ENCODE assay signal across 13 cellular contexts in genomic region chr17:9837551-9838471, GRCh38. TPM values are rescaled to one million over a fixed set of nuclear protein-coding genes. Genes with fewer than 3 reads are reported as not detected.
DNase-seq lines count a peak whose midpoint lies in the region; FAIRE-seq and TF ChIP-seq lines count a peak whose summit lies in the region.
"Had no signal": no experiment of that assay in that cellular context is flagged by ENCODE, and none has a peak within 500 bp of the region (broad histone marks: within the 10 kb centered on the region; RNA-seq: fewer than 3 reads in every experiment).

No MANE protein-coding gene starts in this region.

- intact Hi-C loops in stomach (cut with DNase I; ENCODE audit: low total_unique reads), result no loop called here
- intact Hi-C loops in kidney (cut with DNase I), result no loop called here

- no peaks in the 10 kb centered on the region for H4K20me1 ChIP-seq in GM23248 (ENCODE audit: insufficient read depth)

- TF ChIP-seq POLR2A in stomach (IDR thresholded peaks at IDR 0.05), result no peak

- no peak overlapping the region for H3K4me3 ChIP-seq in GM23248
- no peak overlapping the region for H3K4me3 ChIP-seq in astrocyte of the cerebellum (ENCODE audit: low read depth, low read length)
- H3K4me3 ChIP-seq in right atrium auricular region, result peak overlapping the region in 1 of 2 donors; percentile 19
- H3K4me3 ChIP-seq in stomach, result no peak overlapping the region
- no peak overlapping the region for H3K4me3 ChIP-seq in kidney (ENCODE audit: low read length in 2 of 2)
- H3K4me3 ChIP-seq: esophagus squamous epithelium had no signal

- no peaks in the 10 kb centered on the region for H3F3A ChIP-seq in GM23248 (ENCODE audit: insufficient read depth)

- WGBS in GM23248 (ENCODE audit: low coverage in 1 of 2, low lambda C conversion rate in 2 of 2, missing lambda C conversion rate in 2 of 2), 2 experiments, result 17 to 20% methylated on average over 11 of the region's 11 CpGs
- 60 to 70% (median 68%) methylated on average over 11 of the region's 11 CpGs for WGBS in stomach, 5 donors

- in situ Hi-C loops in GM23248 (cut with MboI) (no loop called here), astrocyte of the cerebellum (cut with HindIII; ENCODE audit: low sequenced_read_pairs) (no loop called here)

- no peak overlapping the region for H3K9ac ChIP-seq in GM23248
- H3K9ac ChIP-seq in kidney (ENCODE audit: low read length in 2 of 2), result no peak overlapping the region

- DNase-seq in GM23248 (peak; percentile 86), astrocyte of the cerebellum (ENCODE audit: low read depth) (peak; percentile 38), right atrium auricular region (ENCODE audit: low spot score) (peak; percentile 80), stomach (no peak), NCI-H1694 (lab: John Stamatoyannopoulos, UW) (no peak), SW480 (ENCODE audit: low spot score) (no peak), kidney (no peak), germinal center (ENCODE audit: low spot score) (no peak)
- DNase-seq: activated naive CD4-positive, alpha-beta T cell; esophagus squamous epithelium had no signal

- no peak for TF ChIP-seq EP300 in stomach (IDR thresholded peaks at IDR 0.05)

- H3K27me3 ChIP-seq in GM23248 (replicated peaks; ENCODE audit: insufficient read depth) (no peaks in the 10 kb centered on the region), right atrium auricular region (no peaks in the 10 kb centered on the region), stomach (no peaks in the 10 kb centered on the region)
- H3K27me3 ChIP-seq: esophagus squamous epithelium had no signal

- no peaks in the 10 kb centered on the region for H3K79me2 ChIP-seq in GM23248 (ENCODE audit: insufficient read depth)

- H3K4me1 ChIP-seq in GM23248 (ENCODE audit: insufficient read depth) (peaks cover 36% of the 10 kb centered on the region), right atrium auricular region (peaks cover 0 to 42% of the 10 kb centered on the region in 2 donors), stomach (peaks cover 5 to 34% (median 11%) of the 10 kb centered on the region in 4 donors), kidney (ENCODE audit: control insufficient read depth in 1 of 2, insufficient read depth in 1 of 2, low read depth in 1 of 2, low read length in 2 of 2) (no peaks in the 10 kb centered on the region)

- peak overlapping the region; percentile 27; the same call in 1 of the 2 replicates for H2AFZ ChIP-seq in GM23248

- H3K9me3 ChIP-seq in GM23248 (ENCODE audit: low read depth) (no peaks in the 10 kb centered on the region), right atrium auricular region (no peaks in the 10 kb centered on the region), stomach (no peaks in the 10 kb centered on the region), kidney (ENCODE audit: control insufficient read depth in 1 of 2, low read length in 2 of 2) (no peaks in the 10 kb centered on the region)
- H3K9me3 ChIP-seq: esophagus squamous epithelium had no signal

- H3K27ac ChIP-seq in GM23248 (peak overlapping the region; percentile 59), right atrium auricular region (peak overlapping the region; percentile 63 to 89), stomach (peak overlapping the region in 4 of 5 donors; percentile 20 to 68 (median 30)), kidney (ENCODE audit: low read depth in 2 of 2, low read length in 2 of 2) (no peak overlapping the region)
- H3K27ac ChIP-seq: VCaP had no signal

- no peak for TF ChIP-seq CTCF in astrocyte of the cerebellum (IDR thresholded peaks at IDR 0.05; ENCODE audit: low read depth, low read length, missing control alignments)
- TF ChIP-seq CTCF in right atrium auricular region (IDR thresholded peaks at IDR 0.05), result no peak
- TF ChIP-seq CTCF in stomach (IDR thresholded peaks at IDR 0.05), result no peak
- no peak for TF ChIP-seq CTCF in kidney (IDR thresholded peaks at IDR 0.05; ENCODE audit: borderline replicate concordance, extremely low read depth, insufficient read depth)

- FAIRE-seq in kidney (lab: Jason Lieb, UNC), result no peak
- FAIRE-seq: D721Med had no signal

- H3K4me2 ChIP-seq in GM23248 (ENCODE audit: unreplicated experiment), result peak overlapping the region; percentile 38

- H3K36me3 ChIP-seq in GM23248 (ENCODE audit: low read depth) (no peaks in the 10 kb centered on the region), right atrium auricular region (no peaks in the 10 kb centered on the region), stomach (no peaks in the 10 kb centered on the region), kidney (ENCODE audit: control insufficient read depth in 1 of 2, insufficient read depth in 2 of 2, low read length in 2 of 2) (no peaks in the 10 kb centered on the region)
- H3K36me3 ChIP-seq: esophagus squamous epithelium had no signal

- H3K9me2 ChIP-seq in GM23248 (ENCODE audit: insufficient read depth), result no peaks in the 10 kb centered on the region

RNA-seq across cellular contexts. Expression of gene GLP2R, which starts 12.1 kb away (rescaled TPM):
- total RNA-seq in GM23248 (2014; rRNA removed; shearing (Covaris generic)), result 0.38 TPM in 1 of 2 replicates, not detected in the other
- polyA plus RNA-seq in GM23248 (2016; fragmentation: Nextera tagmentation; extraction: Ambion mirVana) (not detected in 2 replicates), stomach (1 to 10 TPM in 2 of 3 donors, under 1 TPM in 1; 0.40 to 9.8 (median 6.4) TPM), kidney (ENCODE audit: insufficient read depth, low read depth, low replicate concordance) (not detected)
- total RNA-seq in right atrium auricular region (1 to 10 TPM; 1.0 to 1.7 TPM), stomach (10 to 100 TPM in 1 of 5 donors, 1 to 10 TPM in 4; 1.2 to 15.4 (median 5.1) TPM), kidney (not detected)

RNA-seq across cellular contexts. Expression of gene GSG1L2, which starts 15.9 kb away (rescaled TPM):
- total RNA-seq in GM23248 (2014; rRNA removed; shearing (Covaris generic)), result not detected in 2 replicates
- polyA plus RNA-seq in GM23248 (2016; fragmentation: Nextera tagmentation; extraction: Ambion mirVana) (not detected in 2 replicates), stomach (not detected), kidney (ENCODE audit: insufficient read depth, low read depth, low replicate concordance) (not detected)
- total RNA-seq in right atrium auricular region (not detected), stomach (not detected), kidney (not detected)
- total RNA-seq: esophagus squamous epithelium, mucosa of gallbladder had no signal

RNA-seq across cellular contexts. Expression of gene DHRS7C, which starts 46.4 kb away (rescaled TPM):
- not detected in 2 replicates for total RNA-seq in GM23248 (2014; rRNA removed; shearing (Covaris generic))
- polyA plus RNA-seq in GM23248 (2016; fragmentation: Nextera tagmentation; extraction: Ambion mirVana) (not detected in 2 replicates), stomach (not detected), kidney (ENCODE audit: insufficient read depth, low read depth, low replicate concordance) (not detected)
- total RNA-seq in right atrium auricular region (100 to 1,000 TPM in 1 of 2 donors, 10 to 100 TPM in 1; 79.3 to 201 TPM), stomach (not detected), kidney (not detected)
- total RNA-seq: esophagus squamous epithelium, mucosa of gallbladder had no signal

Comparison
In these comparisons a context has a peak if more than half of its experiments do, and no peak if none do; other contexts are left out.
1. DNase-seq: peak in GM23248 (single experiment), astrocyte of the cerebellum (single experiment) and right atrium auricular region (single experiment); none in stomach (single experiment), NCI-H1694 (single experiment), SW480 (single experiment), kidney (single experiment) and germinal center (single experiment).
2. H3K27ac ChIP-seq: peak in GM23248 (single experiment), right atrium auricular region (2 of 2) and stomach (4 of 5); none in kidney (0 of 2).
3. RNA of gene DHRS7C, which starts 46.4 kb away (total RNA-seq): 79.3 to 201 TPM in right atrium auricular region; not detected in GM23248, not detected in stomach and not detected in kidney (single experiment); every median in the first group is over 10 times any median in the second.